In the genomic region with DNA sequence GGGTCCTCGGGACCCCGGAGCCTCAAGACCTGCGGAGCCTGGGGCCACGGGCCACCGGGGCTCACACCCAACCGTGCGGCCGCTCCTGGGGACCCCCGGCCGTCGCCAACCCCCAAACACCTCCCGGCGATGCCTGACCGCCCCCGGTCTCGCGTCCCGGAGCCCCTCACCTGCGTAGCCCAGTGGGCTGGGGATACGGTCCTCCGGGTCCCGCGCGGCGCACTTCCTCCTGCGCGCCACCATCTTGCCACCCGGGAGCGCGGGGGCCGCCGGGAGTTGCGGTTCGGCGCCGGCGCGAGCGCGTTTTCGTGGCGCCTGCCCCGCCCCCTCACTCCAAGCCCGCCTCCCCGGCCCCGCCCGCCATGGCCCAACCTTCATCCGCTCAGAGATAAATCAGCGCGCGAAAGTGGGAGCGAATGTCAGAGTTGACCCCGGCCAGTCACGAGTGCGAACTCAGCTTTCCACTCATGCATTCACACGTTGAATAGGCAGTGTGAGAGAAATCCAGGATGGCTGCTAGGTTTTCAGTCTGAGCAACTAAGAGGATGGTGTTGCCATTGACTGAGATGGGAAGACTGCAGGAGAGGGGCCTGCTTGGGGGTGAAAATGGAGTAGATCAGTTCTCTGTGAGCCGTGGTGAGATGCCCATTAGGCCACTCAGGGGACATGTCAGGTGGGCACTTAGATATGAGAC, we compare ENCODE assay signal across 8 cellular contexts. TPM values are rescaled to one million over a fixed set of nuclear protein-coding genes. Genes with fewer than 3 reads are reported as not detected.
DNase-seq lines count a peak whose midpoint lies in the region; ATAC-seq and TF ChIP-seq lines count a peak whose summit lies in the region.

A gene with protein sequence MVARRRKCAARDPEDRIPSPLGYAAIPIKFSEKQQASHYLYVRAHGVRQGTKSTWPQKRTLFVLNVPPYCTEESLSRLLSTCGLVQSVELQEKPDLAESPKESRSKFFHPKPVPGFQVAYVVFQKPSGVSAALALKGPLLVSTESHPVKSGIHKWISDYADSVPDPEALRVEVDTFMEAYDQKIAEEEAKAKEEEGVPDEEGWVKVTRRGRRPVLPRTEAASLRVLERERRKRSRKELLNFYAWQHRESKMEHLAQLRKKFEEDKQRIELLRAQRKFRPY (minus strand): TSS at position 253 of the 694 bp plus-strand sequence. CDS start 10 bp downstream, at position 243.

- H3K27ac Mint-ChIP-seq in activated naive CD8-positive, alpha-beta T cell: peak within 1 kb of the TSS; percentile 97
- H3K27ac Mint-ChIP-seq in glutamatergic neuron (ENCODE audit: unreplicated experiment): peak within 1 kb of the TSS; percentile 65

- peak within 1 kb of the TSS; percentile 98 for H3K4me3 Mint-ChIP-seq in activated naive CD8-positive, alpha-beta T cell
- H3K4me3 Mint-ChIP-seq in glutamatergic neuron (ENCODE audit: unreplicated experiment): peak within 1 kb of the TSS; percentile 97

- H3K27me3 ChIP-seq in osteoblast (ENCODE audit: insufficient read depth, low read length): no peaks in the 10 kb centered on the region

- H3K27me3 Mint-ChIP-seq in activated naive CD8-positive, alpha-beta T cell: no peaks in the 10 kb centered on the region
- H3K27me3 Mint-ChIP-seq in glutamatergic neuron (ENCODE audit: unreplicated experiment): peaks cover 5% of the 10 kb centered on the region

- no peaks in the 10 kb centered on the region for H3K9me3 ChIP-seq in osteoblast (ENCODE audit: low read depth, low read length)

- H4K20me1 ChIP-seq in osteoblast (ENCODE audit: insufficient read depth, low read length): peaks cover 9% of the 10 kb centered on the region

- peaks cover 9% of the 10 kb centered on the region for H3K36me3 ChIP-seq in osteoblast (ENCODE audit: insufficient read depth, low read length)

- peak within 1 kb of the TSS; percentile 92 for H3K4me2 ChIP-seq in osteoblast (ENCODE audit: insufficient read depth, low read length)

- peak within 1 kb of the TSS; percentile 61 for H3K27ac ChIP-seq in osteoblast (ENCODE audit: low read depth, low read length)
- peak within 1 kb of the TSS; percentile 36 for H3K27ac ChIP-seq in temporal lobe (ENCODE audit: low read depth, low read length)

- TF ChIP-seq CTCF in glutamatergic neuron (IDR thresholded peaks at IDR 0.05; ENCODE audit: partially characterized antibody, unreplicated experiment) (no peak), osteoblast (IDR thresholded peaks at IDR 0.05; ENCODE audit: extremely low read depth, low read depth, low read length) (no peak)

- H2AFZ ChIP-seq in osteoblast (ENCODE audit: low read length): peak within 1 kb of the TSS; percentile 98

- peak; percentile 75 for ATAC-seq in GM21381 (IDR thresholded peaks at IDR 0.05; ENCODE audit: unreplicated experiment)

- H3K4me1 Mint-ChIP-seq in activated naive CD8-positive, alpha-beta T cell (ENCODE audit: low read depth): peaks cover 10% of the 10 kb centered on the region
- H3K4me1 Mint-ChIP-seq in glutamatergic neuron (ENCODE audit: low read depth, unreplicated experiment): peaks cover 7% of the 10 kb centered on the region

- H3K79me2 ChIP-seq in osteoblast (ENCODE audit: insufficient read depth, low read length): peaks cover 25% of the 10 kb centered on the region

- no peaks in the 10 kb centered on the region for H3K36me3 Mint-ChIP-seq in activated naive CD8-positive, alpha-beta T cell
- no peaks in the 10 kb centered on the region for H3K36me3 Mint-ChIP-seq in glutamatergic neuron (ENCODE audit: unreplicated experiment)

- H3K9me3 Mint-ChIP-seq in activated naive CD8-positive, alpha-beta T cell (ENCODE audit: low read depth): no peaks in the 10 kb centered on the region
- H3K9me3 Mint-ChIP-seq in glutamatergic neuron (ENCODE audit: unreplicated experiment): peaks cover 3% of the 10 kb centered on the region

- peak within 1 kb of the TSS; percentile 83 for H3K4me3 ChIP-seq in osteoblast (ENCODE audit: insufficient read depth, low read length)

- H3K4me1 ChIP-seq in osteoblast (ENCODE audit: insufficient read depth, low read length): peaks cover 9% of the 10 kb centered on the region

- DNase-seq in DMS153 (lab: John Stamatoyannopoulos, UW) (peak; percentile 22), KG1 (lab: John Stamatoyannopoulos, UW) (peak; percentile 83), SKM-1 treated with dmso at 0.1 percent for 144 hours (lab: John Stamatoyannopoulos, UW; ENCODE audit: unreplicated experiment) (peak; percentile 50), glutamatergic neuron (peak; percentile 92), osteoblast (ENCODE audit: insufficient read length, low spot score, missing footprints) (peak; percentile 97)

RNA-seq across cellular contexts. Expression of the gene that starts here (rescaled TPM):
- total RNA-seq in glutamatergic neuron (ENCODE audit: unreplicated experiment) (35.1 TPM), osteoblast (21.5 and 29.0 TPM in 2 replicates), temporal lobe (19.2 TPM)

Comparison
In these comparisons a context has a peak if more than half of its experiments do, and no peak if none do; other contexts are left out.
1. Peak in every context shown above with its lines: DNase-seq, ATAC-seq, H3K4me3 ChIP-seq and H3K27ac ChIP-seq.
2. DNase-seq: peak in every context shown above with its lines; median percentile 97 in osteoblast; 92 in glutamatergic neuron; 83 in KG1; 50 in SKM-1 treated with dmso at 0.1 percent for 144 hours; 22 in DMS153.